1 cellular context compared by ENCODE assay signal in genomic region chr17:38609280-38610031, GRCh38.
A peak's percentile ranks its signal among the peaks of the same experiment; 100 is the strongest.
TF ChIP-seq lines count a peak whose summit lies in the region.

No MANE protein-coding gene starts in this region.

TF ChIP-seq in GM23338, 12 proteins besides CTCF, POLR2A, EP300 and RAD21 (continued from another document):
- TF ChIP-seq REST (IDR thresholded peaks at IDR 0.05; ENCODE audit: unreplicated experiment): no peak
- no peak for TF ChIP-seq EZH2phosphoT487 (IDR thresholded peaks at IDR 0.05; ENCODE audit: unreplicated experiment)
- no peak; the same call in 1 of the 2 replicates for TF ChIP-seq ZNF462 (CRISPR knock-in tag; IDR thresholded peaks at IDR 0.05)
- TF ChIP-seq ETS1 (IDR thresholded peaks at IDR 0.05): no peak
- TF ChIP-seq ZNF114 (CRISPR knock-in tag; IDR thresholded peaks at IDR 0.05): peak; percentile 76; the same call in 1 of the 2 replicates
- no peak for TF ChIP-seq EZH2 (IDR thresholded peaks at IDR 0.05; ENCODE audit: low read depth, unreplicated experiment)
- TF ChIP-seq CREB1 (CRISPR knock-in tag; IDR thresholded peaks at IDR 0.05; ENCODE audit: low read depth): peak; percentile 65
- TF ChIP-seq JUNB (IDR thresholded peaks at IDR 0.05; ENCODE audit: unreplicated experiment): no peak
- TF ChIP-seq STAT1 (IDR thresholded peaks at IDR 0.05; ENCODE audit: unreplicated experiment): no peak
